22 cellular contexts compared by ENCODE assay signal in the genomic region with DNA sequence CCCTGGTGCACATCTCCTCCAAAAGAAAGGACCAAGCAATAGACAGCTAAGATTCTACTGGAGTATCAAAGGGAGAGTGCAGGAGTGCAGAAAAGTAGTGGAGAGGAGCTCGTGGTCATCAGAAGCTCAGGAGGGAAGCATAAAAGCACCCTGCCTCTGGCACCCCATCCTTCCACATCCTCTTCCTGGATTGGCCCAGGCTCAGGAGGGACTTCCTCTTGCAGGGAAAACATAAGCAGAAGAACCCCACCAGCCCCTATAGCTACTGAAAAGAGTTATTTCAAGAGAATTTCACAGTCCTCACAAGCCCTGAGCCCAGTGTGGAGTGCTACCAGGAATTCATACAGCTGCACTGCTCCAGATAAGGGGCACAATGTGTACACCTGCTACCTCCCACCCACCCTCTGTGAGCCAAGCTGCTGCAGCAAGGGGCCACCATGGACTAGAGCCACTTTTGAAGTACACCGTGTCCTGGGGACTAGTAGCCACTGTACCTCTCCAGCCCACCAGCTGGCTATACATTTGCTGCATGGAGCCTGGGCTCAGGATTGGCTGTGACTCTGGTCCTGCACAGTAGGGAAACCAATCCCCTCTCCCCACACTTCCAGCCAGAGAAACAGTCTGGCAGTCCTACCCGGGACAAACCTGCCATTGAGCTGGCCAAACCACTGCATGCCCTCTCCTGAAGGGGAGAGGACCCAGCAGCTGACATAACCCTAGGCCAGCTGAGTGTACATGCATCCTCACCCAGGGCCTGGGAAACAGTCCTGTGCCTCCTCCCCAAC. TPM values are rescaled to one million over a fixed set of nuclear protein-coding genes. Genes with fewer than 3 reads are reported as not detected.
DNase-seq lines count a peak whose midpoint lies in the region; ATAC-seq and TF ChIP-seq lines count a peak whose summit lies in the region.
"Had no signal": no experiment of that assay in that cellular context is flagged by ENCODE, and none has a peak within 500 bp of the region (broad histone marks: within the 10 kb centered on the region; RNA-seq: fewer than 3 reads in every experiment).

No MANE protein-coding gene starts in this region.

- H3K4me1 Mint-ChIP-seq in CD14-positive monocyte = peaks cover 11% of the 10 kb centered on the region
- H3K4me1 Mint-ChIP-seq in CD8-positive, alpha-beta T cell (ENCODE audit: low read depth) = peaks cover 31% of the 10 kb centered on the region
- H3K4me1 Mint-ChIP-seq in central memory CD8-positive, alpha-beta T cell = peaks cover 36% of the 10 kb centered on the region
- peaks cover 15 to 35% (median 29%) of the 10 kb centered on the region in 4 donors for H3K4me1 Mint-ChIP-seq in naive thymus-derived CD8-positive, alpha-beta T cell
- peaks cover 33 to 70% (median 61%) of the 10 kb centered on the region in 3 donors for H3K4me1 Mint-ChIP-seq in CD8-positive, alpha-beta memory T cell
- H3K4me1 Mint-ChIP-seq: natural killer cell had no signal

- no peak overlapping the region for H3K27ac ChIP-seq in CD8-positive, alpha-beta T cell (ENCODE audit: low read depth, low read length)
- H3K27ac ChIP-seq in CD8-positive, alpha-beta memory T cell (ENCODE audit: low read depth, low read length) = no peak overlapping the region
- H3K27ac ChIP-seq: Peyer's patch, psoas muscle had no signal

- no peaks in the 10 kb centered on the region for H3K9me3 ChIP-seq in CD8-positive, alpha-beta T cell (ENCODE audit: low read length)
- no peaks in the 10 kb centered on the region for H3K9me3 ChIP-seq in CD8-positive, alpha-beta memory T cell (ENCODE audit: low read length)
- H3K9me3 ChIP-seq: BE2C, Peyer's patch, psoas muscle had no signal

- POLR2A ChIA-PET in CD8-positive, alpha-beta T cell (lab: Charles Lee) = no interaction called here
- POLR2A ChIA-PET in naive thymus-derived CD8-positive, alpha-beta T cell (lab: Charles Lee) = no interaction called here
- POLR2A ChIA-PET in CD8-positive, alpha-beta memory T cell (lab: Charles Lee) = no interaction called here

- no peak for DNase-seq in CD14-positive monocyte (ENCODE audit: low spot score)
- DNase-seq in CD8-positive, alpha-beta T cell = no peak
- no peak for DNase-seq in central memory CD8-positive, alpha-beta T cell (ENCODE audit: low spot score in 2 of 2)
- DNase-seq in naive thymus-derived CD8-positive, alpha-beta T cell = peak in 1 of 10 donors; percentile 1
- no peak for DNase-seq in NCI-H345 treated with DMSO at 0.1 percent for 48 hours (lab: John Stamatoyannopoulos, UW; ENCODE audit: unreplicated experiment)
- no peak for DNase-seq in NCI-H526 (lab: John Stamatoyannopoulos, UW)
- no peak for DNase-seq in CD8-positive, alpha-beta memory T cell
- no peak for DNase-seq in HCEC 1CT
- DNase-seq: BE2C; DMS 273 treated with DMSO at 0.1 percent for 48 hours; effector CD8-positive, alpha-beta T cell; glutamatergic neuron; natural killer cell; NCI-H1436; NCI-H2171 treated with DMSO at 0.1 percent for 48 hours; Peyer's patch; stimulated activated CD4-positive, alpha-beta T cell treated with anti-CD3 and anti-CD28 coated beads, Interleukin-12 subunit alpha, Interleukin-12 subunit beta, amount 100 ng/mL, for 4 hours had no signal

- no peak for ATAC-seq in CD8-positive, alpha-beta T cell
- no peak for ATAC-seq in central memory CD8-positive, alpha-beta T cell (replicated peaks; ENCODE audit: extremely low read depth, poor library complexity, severe bottlenecking)
- no peak for ATAC-seq in naive thymus-derived CD8-positive, alpha-beta T cell
- ATAC-seq: HCT116, natural killer cell, psoas muscle had no signal

- peak overlapping the region in 1 of 2 donors; percentile 5 for H3K4me3 Mint-ChIP-seq in CD14-positive monocyte
- H3K4me3 Mint-ChIP-seq in CD8-positive, alpha-beta T cell = no peak overlapping the region
- peak overlapping the region; percentile 9 for H3K4me3 Mint-ChIP-seq in central memory CD8-positive, alpha-beta T cell
- peak overlapping the region in 2 of 10 donors; percentile 44 to 60 for H3K4me3 Mint-ChIP-seq in naive thymus-derived CD8-positive, alpha-beta T cell
- H3K4me3 Mint-ChIP-seq in CD8-positive, alpha-beta memory T cell = peak overlapping the region in 1 of 7 donors; percentile 15
- H3K4me3 Mint-ChIP-seq: natural killer cell had no signal

- H3K36me3 Mint-ChIP-seq in CD14-positive monocyte = peaks cover 3 to 5% of the 10 kb centered on the region in 2 donors
- peaks cover 52% of the 10 kb centered on the region for H3K36me3 Mint-ChIP-seq in CD8-positive, alpha-beta T cell
- peaks cover 9% of the 10 kb centered on the region for H3K36me3 Mint-ChIP-seq in central memory CD8-positive, alpha-beta T cell (ENCODE audit: insufficient read depth)
- H3K36me3 Mint-ChIP-seq in naive thymus-derived CD8-positive, alpha-beta T cell = peaks cover 30 to 49% (median 31%) of the 10 kb centered on the region in 3 donors
- peaks cover 15 to 46% (median 40%) of the 10 kb centered on the region in 3 donors for H3K36me3 Mint-ChIP-seq in CD8-positive, alpha-beta memory T cell
- H3K36me3 Mint-ChIP-seq: natural killer cell had no signal

- H3K27me3 Mint-ChIP-seq in CD14-positive monocyte (ENCODE audit: low read depth in 3 of 3) = no peaks in the 10 kb centered on the region
- H3K27me3 Mint-ChIP-seq in CD8-positive, alpha-beta T cell (ENCODE audit: low read depth) = no peaks in the 10 kb centered on the region
- no peaks in the 10 kb centered on the region for H3K27me3 Mint-ChIP-seq in central memory CD8-positive, alpha-beta T cell
- H3K27me3 Mint-ChIP-seq in naive thymus-derived CD8-positive, alpha-beta T cell = no peaks in the 10 kb centered on the region
- H3K27me3 Mint-ChIP-seq in CD8-positive, alpha-beta memory T cell = peaks cover 0 to 1% of the 10 kb centered on the region in 2 donors

- H3K27ac Mint-ChIP-seq in CD14-positive monocyte = peak overlapping the region in 4 of 7 donors; percentile 10 to 75 (median 60)
- H3K27ac Mint-ChIP-seq in CD8-positive, alpha-beta T cell = peak overlapping the region; percentile 42
- H3K27ac Mint-ChIP-seq in central memory CD8-positive, alpha-beta T cell (ENCODE audit: low read depth) = peak overlapping the region; percentile 61
- peak overlapping the region in 8 of 10 donors; percentile 33 to 74 (median 50) for H3K27ac Mint-ChIP-seq in naive thymus-derived CD8-positive, alpha-beta T cell
- H3K27ac Mint-ChIP-seq in CD8-positive, alpha-beta memory T cell = peak overlapping the region in 2 of 8 donors; percentile 45 to 72
- H3K27ac Mint-ChIP-seq: natural killer cell had no signal

- CTCF ChIA-PET in CD8-positive, alpha-beta T cell (lab: Charles Lee) = no interaction called here
- CTCF ChIA-PET in CD8-positive, alpha-beta memory T cell (lab: Charles Lee) = no interaction called here

- peaks cover 4% of the 10 kb centered on the region for H3K36me3 ChIP-seq in CD8-positive, alpha-beta T cell (ENCODE audit: insufficient read depth, low read length)
- no peaks in the 10 kb centered on the region for H3K36me3 ChIP-seq in CD8-positive, alpha-beta memory T cell (ENCODE audit: insufficient read depth, low read length)
- H3K36me3 ChIP-seq: BE2C, Peyer's patch had no signal

- H3K4me3 ChIP-seq in CD8-positive, alpha-beta T cell (ENCODE audit: low read depth, low read length) = no peak overlapping the region
- H3K4me3 ChIP-seq in CD8-positive, alpha-beta memory T cell (ENCODE audit: low read length) = no peak overlapping the region
- H3K4me3 ChIP-seq: lung, Peyer's patch, psoas muscle had no signal

- TF ChIP-seq CTCF in CD14-positive monocyte (IDR thresholded peaks at IDR 0.05) = no peak
- TF ChIP-seq CTCF in CD8-positive, alpha-beta T cell (IDR thresholded peaks at IDR 0.05) = no peak

- intact Hi-C loops in CD14-positive monocyte (cut with micrococcal nuclease) = no loop called here
- intact Hi-C loops in CD8-positive, alpha-beta T cell (cut with DNase I, micrococcal nuclease) = no loop called here

- peaks cover 17% of the 10 kb centered on the region for H3K4me1 ChIP-seq in CD8-positive, alpha-beta T cell (ENCODE audit: insufficient read depth, low read length)
- peaks cover 15% of the 10 kb centered on the region for H3K4me1 ChIP-seq in CD8-positive, alpha-beta memory T cell (ENCODE audit: insufficient read depth, low read length)
- H3K4me1 ChIP-seq: BE2C, Peyer's patch, psoas muscle had no signal

- H3K27me3 ChIP-seq in CD8-positive, alpha-beta T cell (ENCODE audit: insufficient read depth, low read length) = no peaks in the 10 kb centered on the region
- H3K27me3 ChIP-seq in CD8-positive, alpha-beta memory T cell (ENCODE audit: insufficient read depth, low read length, poor library complexity, severe bottlenecking) = no peaks in the 10 kb centered on the region
- H3K27me3 ChIP-seq: BE2C, Peyer's patch had no signal

- peaks cover 7 to 16% (median 9%) of the 10 kb centered on the region in 7 donors for H3K9me3 Mint-ChIP-seq in CD14-positive monocyte
- peaks cover 15% of the 10 kb centered on the region for H3K9me3 Mint-ChIP-seq in CD8-positive, alpha-beta T cell
- no peaks in the 10 kb centered on the region for H3K9me3 Mint-ChIP-seq in central memory CD8-positive, alpha-beta T cell
- H3K9me3 Mint-ChIP-seq in naive thymus-derived CD8-positive, alpha-beta T cell = peaks cover 0 to 37% (median 13%) of the 10 kb centered on the region in 9 donors
- peaks cover 0 to 21% (median 15%) of the 10 kb centered on the region in 5 donors for H3K9me3 Mint-ChIP-seq in CD8-positive, alpha-beta memory T cell
- H3K9me3 Mint-ChIP-seq: natural killer cell had no signal

RNA-seq across cellular contexts. Expression of gene CD200R1, which starts 43.0 kb away (rescaled TPM):
- 1 to 10 TPM; 1.5 to 9.0 TPM for polyA plus RNA-seq in CD14-positive monocyte
- 1 to 10 TPM; 1.5 to 2.2 TPM for total RNA-seq in CD8-positive, alpha-beta T cell
- 1 to 10 TPM; 8.8 to 9.5 TPM for total RNA-seq in naive thymus-derived CD8-positive, alpha-beta T cell
- polyA plus RNA-seq in naive thymus-derived CD8-positive, alpha-beta T cell = 10 to 100 TPM in 1 of 3 donors, 1 to 10 TPM in 2; 6.4 to 11.0 (median 7.7) TPM
- 1 to 10 TPM; 3.5 TPM for total RNA-seq in CD8-positive, alpha-beta memory T cell
- polyA plus RNA-seq in CD8-positive, alpha-beta memory T cell = 14.3 TPM
- total RNA-seq: HT-29, LHCN-M2 had no signal

RNA-seq across cellular contexts. Expression of gene GTPBP8, which starts 58.9 kb away (rescaled TPM):
- polyA plus RNA-seq in CD14-positive monocyte = 10 to 100 TPM in 1 of 2 donors, 1 to 10 TPM in 1; 9.8 to 10.8 TPM
- 10 to 100 TPM; 20.1 to 22.3 TPM for total RNA-seq in CD8-positive, alpha-beta T cell
- 10 to 100 TPM; 29.3 to 36.9 TPM for total RNA-seq in naive thymus-derived CD8-positive, alpha-beta T cell
- polyA plus RNA-seq in naive thymus-derived CD8-positive, alpha-beta T cell = 10 to 100 TPM; 22.8 to 26.4 (median 25.9) TPM
- 10 to 100 TPM; 29.3 to 29.4 TPM for total RNA-seq in CD8-positive, alpha-beta memory T cell
- polyA plus RNA-seq in CD8-positive, alpha-beta memory T cell = 23.9 TPM
